8 cellular contexts compared by ENCODE assay signal in genomic region chr2:190947711-190948251, GRCh38.
DNase-seq lines count a peak whose midpoint lies in the region; ATAC-seq, FAIRE-seq and TF ChIP-seq lines count a peak whose summit lies in the region.

No MANE protein-coding gene starts in this region.

- intact Hi-C loops in body of pancreas (cut with DNase I) (no loop called here), right lobe of liver (cut with DNase I) (no loop called here)

- TF ChIP-seq POLR2A in H54 (IDR thresholded peaks at IDR 0.05; ENCODE audit: low read depth, low read length) = no peak
- peak in 1 of 3 donors; percentile 13 for TF ChIP-seq POLR2A in body of pancreas (IDR thresholded peaks at IDR 0.05)
- no peak for TF ChIP-seq POLR2A in right lobe of liver (IDR thresholded peaks at IDR 0.05)

- no peaks in the 10 kb centered on the region for H4K20me1 ChIP-seq in MM.1S (ENCODE audit: insufficient read depth, low read length)

- H3K4me3 ChIP-seq in MM.1S (ENCODE audit: low read length) (no peak overlapping the region), body of pancreas (no peak overlapping the region), right lobe of liver (no peak overlapping the region)

- H3K4me2 ChIP-seq in MM.1S (ENCODE audit: low read depth, low read length) = no peak overlapping the region

- H3K79me2 ChIP-seq in MM.1S (ENCODE audit: low read length) = no peaks in the 10 kb centered on the region

- H3K9me3 ChIP-seq in MM.1S (replicated peaks; ENCODE audit: insufficient read depth, low read length) (no peaks in the 10 kb centered on the region), body of pancreas (no peaks in the 10 kb centered on the region), right lobe of liver (no peaks in the 10 kb centered on the region)

- FAIRE-seq in H54 (lab: Jason Lieb, UNC) = peak; percentile 99

- no peak overlapping the region for H2AFZ ChIP-seq in MM.1S (ENCODE audit: low read length)

- H3K27ac ChIP-seq in MM.1S (ENCODE audit: low read length) (no peak overlapping the region), body of pancreas (peak overlapping the region; percentile 33 to 91 (median 80)), right lobe of liver (no peak overlapping the region)

- H3K9me2 ChIP-seq in MM.1S (replicated peaks; ENCODE audit: insufficient read depth, low read length) = no peaks in the 10 kb centered on the region

- H3F3A ChIP-seq in MM.1S (ENCODE audit: insufficient read depth, low read length) = no peaks in the 10 kb centered on the region

- peaks cover 11% of the 10 kb centered on the region for H3K4me1 ChIP-seq in MM.1S (ENCODE audit: low read length)
- peaks cover 50% of the 10 kb centered on the region for H3K4me1 ChIP-seq in body of pancreas
- H3K4me1 ChIP-seq in right lobe of liver = peaks cover 0 to 4% (median 0%) of the 10 kb centered on the region in 4 donors

- ATAC-seq in body of pancreas = peak; percentile 73
- peak; percentile 48 to 73 (median 52) for ATAC-seq in right lobe of liver

- H3K27me3 ChIP-seq in MM.1S (replicated peaks; ENCODE audit: insufficient read depth, low read length) (no peaks in the 10 kb centered on the region), body of pancreas (no peaks in the 10 kb centered on the region), right lobe of liver (no peaks in the 10 kb centered on the region)

- TF ChIP-seq CTCF in MM.1S (IDR thresholded peaks at IDR 0.05; ENCODE audit: low read length) (no peak), body of pancreas (IDR thresholded peaks at IDR 0.05) (peak in 1 of 7 experiments; percentile 14), right lobe of liver (IDR thresholded peaks at IDR 0.05) (peak in 1 of 4 donors; percentile 0)

- DNase-seq in NCI-H748 (lab: John Stamatoyannopoulos, UW; ENCODE audit: unreplicated experiment) (peak; percentile 32), NCI-H748 treated with DMSO at 0.1 percent for 48 hours (lab: John Stamatoyannopoulos, UW) (no peak), H54 (ENCODE audit: insufficient read length, low spot score) (no peak), MM.1S (peak; percentile 23), body of pancreas (peak in 1 of 4 donors; percentile 37), right lobe of liver (no peak), midbrain (lab: John Stamatoyannopoulos, UW) (no peak), NCI-H774 (lab: John Stamatoyannopoulos, UW) (no peak)

- WGBS in body of pancreas, 2 donors = 0 to 2% methylated on average over 2 of the region's 2 CpGs
- 38% methylated on average over 2 of the region's 2 CpGs for WGBS in right lobe of liver (ENCODE audit: insufficient coverage, low coverage, low lambda C conversion rate, missing lambda C conversion rate)

- H3K36me3 ChIP-seq in MM.1S (replicated peaks; ENCODE audit: insufficient read depth, low read length) (no peaks in the 10 kb centered on the region), body of pancreas (replicated peaks in 1 of 2; ENCODE audit: insufficient read depth in 1 of 2, low read depth in 2 of 2) (no peaks in the 10 kb centered on the region), right lobe of liver (no peaks in the 10 kb centered on the region)

- H3K9ac ChIP-seq in MM.1S (ENCODE audit: low read length) = no peak overlapping the region

Comparison
In these comparisons a context has a peak if more than half of its experiments do, and no peak if none do; other contexts are left out.
1. DNase-seq: peak in NCI-H748 (single experiment) and MM.1S (single experiment); none in NCI-H748 treated with DMSO at 0.1 percent for 48 hours (single experiment), H54 (single experiment), right lobe of liver (0 of 3), midbrain (single experiment) and NCI-H774 (single experiment).
2. H3K27ac ChIP-seq: peak in body of pancreas (4 of 4); none in MM.1S (single experiment) and right lobe of liver (0 of 3).